Comparison of ENCODE assay signal across 10 cellular contexts in genomic region chr20:24470031-24470781, GRCh38. TPM values are rescaled to one million over a fixed set of nuclear protein-coding genes. Genes with fewer than 3 reads are reported as not detected.
A peak's percentile ranks its signal among the peaks of the same experiment; 100 is the strongest.
DNase-seq lines count a peak whose midpoint lies in the region; ATAC-seq, FAIRE-seq and TF ChIP-seq lines count a peak whose summit lies in the region.
"Had no signal": no experiment of that assay in that cellular context is flagged by ENCODE, and none has a peak within 500 bp of the region (broad histone marks: within the 10 kb centered on the region; RNA-seq: fewer than 3 reads in every experiment).

No MANE protein-coding gene starts in this region.

- peak overlapping the region; percentile 84 to 90 (median 87) for H3K4me3 Mint-ChIP-seq in nephron
- H3K4me3 Mint-ChIP-seq: T-helper 1 cell treated with Interleukin-12 subunit alpha and Interleukin-12 subunit beta and Interleukin-4 antibody, amounts not matched to agents 30 μg/mL and 1 μg/mL, for 36 hours had no signal

- POLR2A ChIA-PET in A549 (lab: Yijun Ruan, JAX) = interaction anchor here (1.0 to 1.7 kb wide), 2 partner anchors 15 to 91 kb away, joined by 3 to 4 read pairs; no protein-coding TSS in a partner anchor

- no peak for TF ChIP-seq CTCF in A549 (IDR thresholded peaks at IDR 0.05)
- no peak for TF ChIP-seq CTCF in esophagus squamous epithelium (IDR thresholded peaks at IDR 0.05)
- no peak for TF ChIP-seq CTCF in nephron (IDR thresholded peaks at IDR 0.05; ENCODE audit: unreplicated experiment in 3 of 3)
- no peak for TF ChIP-seq CTCF in GM10266 (IDR thresholded peaks at IDR 0.05; ENCODE audit: control insufficient read depth, insufficient read depth, low read depth, missing control alignments)

- H3K4me2 ChIP-seq in A549 = peak overlapping the region; percentile 85

- TF ChIP-seq RAD21 in A549 (conservative IDR thresholded peaks at IDR 0.05 in 1 of 2, IDR thresholded peaks at IDR 0.05 in 1 of 2) = no peak

- ATAC-seq in A549 = peak; percentile 57 to 75

- no peaks in the 10 kb centered on the region for H3K36me3 Mint-ChIP-seq in nephron (ENCODE audit: low read depth)

- peak overlapping the region; percentile 69 to 84 for H3K27ac ChIP-seq in A549
- H3K27ac ChIP-seq in esophagus squamous epithelium = no peak overlapping the region

- no peak; the same call in 1 of the 2 replicates for TF ChIP-seq POLR2A in A549 (IDR thresholded peaks at IDR 0.05; ENCODE audit: low read length)
- no peak for TF ChIP-seq POLR2A in esophagus squamous epithelium (IDR thresholded peaks at IDR 0.05)

- no peak for FAIRE-seq in A549 (lab: Jason Lieb, UNC)

- H3K4me3 ChIP-seq in A549 (peak overlapping the region; percentile 59), esophagus squamous epithelium (peak overlapping the region; percentile 8 to 66 (median 34))

- intact Hi-C loops in esophagus squamous epithelium (cut with DNase I) = no loop called here

- H3K9me3 ChIP-seq in A549 (no peaks in the 10 kb centered on the region), esophagus squamous epithelium (no peaks in the 10 kb centered on the region)

- H3K4me1 Mint-ChIP-seq in nephron = peaks cover 43% of the 10 kb centered on the region

- TF ChIP-seq EP300 in A549 (IDR thresholded peaks at IDR 0.05) = no peak

- H3K27ac Mint-ChIP-seq in nephron = peak overlapping the region; percentile 47 to 66 (median 66)
- H3K27ac Mint-ChIP-seq: T-helper 1 cell treated with Interleukin-12 subunit alpha and Interleukin-12 subunit beta and Interleukin-4 antibody, amounts not matched to agents 30 μg/mL and 1 μg/mL, for 36 hours had no signal

- peaks cover 14 to 91% (median 14%) of the 10 kb centered on the region in 4 donors for H3K27me3 ChIP-seq in esophagus squamous epithelium

- H3K36me3 ChIP-seq in esophagus squamous epithelium = no peaks in the 10 kb centered on the region

- CTCF ChIA-PET in A549 (lab: Yijun Ruan, JAX) = interaction anchor here (1.1 to 1.2 kb wide), 2 partner anchors 26 to 461 kb away, joined by 3 read pairs; no protein-coding TSS in a partner anchor

- WGBS in A549 (ENCODE audit: missing lambda C conversion rate) = 6% methylated on average over 29 of the region's 43 CpGs
- 3 to 6% methylated on average over 6 to 8 of the region's 43 CpGs for WGBS in esophagus squamous epithelium, 2 donors

- DNase-seq in A549 (ENCODE audit: low read depth in 1 of 2, low spot score in 1 of 2) = peak; percentile 31 to 51
- DNase-seq in NCI-H2171 (lab: John Stamatoyannopoulos, UW) = peak; percentile 46
- no peak for DNase-seq in esophagus squamous epithelium (lab: John Stamatoyannopoulos, UW)
- no peak for DNase-seq in GM10266 (ENCODE audit: extremely low spot score)
- DNase-seq in stimulated activated CD4-positive, alpha-beta T cell treated with anti-CD3 and anti-CD28 coated beads, Interleukin-12 subunit alpha, Interleukin-12 subunit beta, amount 100 ng/mL, for 4 hours = no peak
- DNase-seq in HK-2 (ENCODE audit: unreplicated experiment) = no peak
- DNase-seq in medulla oblongata (ENCODE audit: extremely low spot score) = no peak

- no peaks in the 10 kb centered on the region for H3K9me3 Mint-ChIP-seq in nephron
- H3K9me3 Mint-ChIP-seq: T-helper 1 cell treated with Interleukin-12 subunit alpha and Interleukin-12 subunit beta and Interleukin-4 antibody, amounts not matched to agents 30 μg/mL and 1 μg/mL, for 36 hours had no signal

- H3K27me3 Mint-ChIP-seq in nephron (ENCODE audit: low read depth) = peaks cover 82% of the 10 kb centered on the region

- peaks cover 34% of the 10 kb centered on the region; the same call in 2 of the 3 replicates for H3K4me1 ChIP-seq in A549
- peaks cover 15 to 27% (median 17%) of the 10 kb centered on the region in 3 donors for H3K4me1 ChIP-seq in esophagus squamous epithelium

TF ChIP-seq in A549, 52 proteins besides CTCF, POLR2A, EP300 and RAD21:
- TF ChIP-seq ELK1 (IDR thresholded peaks at IDR 0.05; ENCODE audit: low read depth, low read length) = no peak
- no peak for TF ChIP-seq MAFK (IDR thresholded peaks at IDR 0.05; ENCODE audit: partially characterized antibody)
- TF ChIP-seq RNF2 (IDR thresholded peaks at IDR 0.05; ENCODE audit: borderline replicate concordance, low read depth) = no peak
- TF ChIP-seq HES2 (IDR thresholded peaks at IDR 0.05) = no peak
- TF ChIP-seq ZC3H11A (IDR thresholded peaks at IDR 0.05) = no peak
- TF ChIP-seq NPAS2 (CRISPR knock-in tag; IDR thresholded peaks at IDR 0.05; ENCODE audit: borderline replicate concordance) = no peak
- TF ChIP-seq HDAC2 (IDR thresholded peaks at IDR 0.05) = no peak
- no peak for TF ChIP-seq TP53 (CRISPR knock-in tag; IDR thresholded peaks at IDR 0.05)
- no peak for TF ChIP-seq CHD4 (IDR thresholded peaks at IDR 0.05; ENCODE audit: borderline replicate concordance)
- TF ChIP-seq NFE2L2 (conservative IDR thresholded peaks at IDR 0.05; ENCODE audit: low read length) = no peak
- TF ChIP-seq HOXA7 (CRISPR knock-in tag; IDR thresholded peaks at IDR 0.05) = no peak
- TF ChIP-seq RCOR1 (IDR thresholded peaks at IDR 0.05; ENCODE audit: low read depth, low read length) = no peak
- TF ChIP-seq, protein P1, sequence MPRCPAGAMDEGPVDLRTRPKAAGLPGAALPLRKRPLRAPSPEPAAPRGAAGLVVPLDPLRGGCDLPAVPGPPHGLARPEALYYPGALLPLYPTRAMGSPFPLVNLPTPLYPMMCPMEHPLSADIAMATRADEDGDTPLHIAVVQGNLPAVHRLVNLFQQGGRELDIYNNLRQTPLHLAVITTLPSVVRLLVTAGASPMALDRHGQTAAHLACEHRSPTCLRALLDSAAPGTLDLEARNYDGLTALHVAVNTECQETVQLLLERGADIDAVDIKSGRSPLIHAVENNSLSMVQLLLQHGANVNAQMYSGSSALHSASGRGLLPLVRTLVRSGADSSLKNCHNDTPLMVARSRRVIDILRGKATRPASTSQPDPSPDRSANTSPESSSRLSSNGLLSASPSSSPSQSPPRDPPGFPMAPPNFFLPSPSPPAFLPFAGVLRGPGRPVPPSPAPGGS (IDR thresholded peaks at IDR 0.05) = no peak
TF ChIP-seq in A549: peak in this region for 0.

RNA-seq across cellular contexts. Expression of gene SYNDIG1, which starts 0.8 kb away (rescaled TPM):
- polyA plus RNA-seq in A549 (2011; rRNA removed) = 0.96 and 1.1 TPM in 2 replicates
- 1.4 and 1.8 TPM in 2 replicates for polyA plus RNA-seq in A549 (2012; cell fraction: cytosol; rRNA removed)
- polyA plus RNA-seq in A549 (2012; cell fraction: nucleus; rRNA removed) = 1.6 and 1.8 TPM in 2 replicates
- 1.9 to 2.7 TPM (median 2.6 TPM) in 3 replicates for polyA plus RNA-seq in A549 (2017; fragmentation: RNase III; extraction: RNeasy Plus Mini Kit Qiagen cat#74134 plus additional on column Dnase treatment)
- polyA minus RNA-seq in A549 (2011; rRNA and poly(A)+ RNA removed) = 0.62 and 1.6 TPM in 2 replicates
- not detected for total RNA-seq in esophagus squamous epithelium
- total RNA-seq: fibroblast of villous mesenchyme had no signal

Comparison
In these comparisons a context has a peak if more than half of its experiments do, and no peak if none do; other contexts are left out.
1. DNase-seq: peak in A549 (2 of 2) and NCI-H2171 (single experiment); none in esophagus squamous epithelium (single experiment), GM10266 (single experiment), stimulated activated CD4-positive, alpha-beta T cell treated with anti-CD3 and anti-CD28 coated beads, Interleukin-12 subunit alpha, Interleukin-12 subunit beta, amount 100 ng/mL, for 4 hours (single experiment), HK-2 (single experiment) and medulla oblongata (single experiment).
2. H3K27ac ChIP-seq: peak in A549 (2 of 2); none in esophagus squamous epithelium (0 of 4).